8 cellular contexts compared by ENCODE assay signal in genomic region chr2:117835990-117836760, GRCh38. TPM values are rescaled to one million over a fixed set of nuclear protein-coding genes. Genes with fewer than 3 reads are reported as not detected.
A peak's percentile ranks its signal among the peaks of the same experiment; 100 is the strongest.
DNase-seq lines count a peak whose midpoint lies in the region; ATAC-seq, FAIRE-seq and TF ChIP-seq lines count a peak whose summit lies in the region.

No MANE protein-coding gene starts in this region.

- no peaks in the 10 kb centered on the region for H3K9me3 Mint-ChIP-seq in activated naive CD4-positive, alpha-beta T cell treated with anti-CD3 and anti-CD28 coated beads for 36 hours

- H3K4me1 Mint-ChIP-seq in activated naive CD4-positive, alpha-beta T cell treated with anti-CD3 and anti-CD28 coated beads for 36 hours (ENCODE audit: low read depth), result peaks cover 12% of the 10 kb centered on the region

- 72% methylated on average over 43 of the region's 53 CpGs for WGBS in A549 (ENCODE audit: missing lambda C conversion rate)
- WGBS in gastroesophageal sphincter (ENCODE audit: low coverage in 1 of 2), 2 donors, result 0 to 2% methylated on average over 11 to 15 of the region's 53 CpGs

- H3K27me3 Mint-ChIP-seq in activated naive CD4-positive, alpha-beta T cell treated with anti-CD3 and anti-CD28 coated beads for 36 hours (ENCODE audit: low read depth), result no peaks in the 10 kb centered on the region

- DNase-seq in A549 (ENCODE audit: low read depth in 1 of 2, low spot score in 1 of 2) (peak; percentile 34 to 42), thoracic aorta (ENCODE audit: low spot score) (peak; percentile 31)
- peak; percentile 73 for DNase-seq in activated naive CD4-positive, alpha-beta T cell treated with anti-CD3 and anti-CD28 coated beads for 36 hours

- peak; percentile 79 to 89 for ATAC-seq in A549
- peak; percentile 54 for ATAC-seq in GM18517 (IDR thresholded peaks at IDR 0.05; ENCODE audit: unreplicated experiment)
- ATAC-seq in HG03097 (IDR thresholded peaks at IDR 0.05; ENCODE audit: low FRiP score, unreplicated experiment), result peak; percentile 90
- peak; percentile 95 for ATAC-seq in gastroesophageal sphincter
- ATAC-seq in thoracic aorta (ENCODE audit: insufficient number of reproducible peaks, low FRiP score, low read depth), result peak; percentile 33

- TF ChIP-seq POLR2A in A549 (IDR thresholded peaks at IDR 0.05; ENCODE audit: low read length) (no peak), gastroesophageal sphincter (IDR thresholded peaks at IDR 0.05) (no peak)

- H3K27ac ChIP-seq in A549 (no peak overlapping the region), gastroesophageal sphincter (peak overlapping the region in 3 of 4 donors; percentile 65 to 84 (median 76)), neutrophil (no peak overlapping the region), thoracic aorta (no peak overlapping the region)

- H3K36me3 ChIP-seq in gastroesophageal sphincter (peaks cover 0 to 31% of the 10 kb centered on the region in 2 donors), neutrophil (peaks cover 20% of the 10 kb centered on the region), thoracic aorta (peaks cover 4% of the 10 kb centered on the region)

- H3K4me3 Mint-ChIP-seq in activated naive CD4-positive, alpha-beta T cell treated with anti-CD3 and anti-CD28 coated beads for 36 hours, result peak overlapping the region; percentile 67

- intact Hi-C loops in activated naive CD4-positive, alpha-beta T cell treated with anti-CD3 and anti-CD28 coated beads for 36 hours (cut with micrococcal nuclease), result loop anchor here (1.0 to 2.0 kb wide), 2 partner anchors 21 to 167 kb away; partner anchors contain the start of gene DDX18

- POLR2A ChIA-PET in A549 (lab: Yijun Ruan, JAX), result no interaction called here

- H3K9me3 ChIP-seq in A549 (no peaks in the 10 kb centered on the region), gastroesophageal sphincter (no peaks in the 10 kb centered on the region), neutrophil (no peaks in the 10 kb centered on the region), thoracic aorta (no peaks in the 10 kb centered on the region)

- peaks cover 27% of the 10 kb centered on the region for H3K36me3 Mint-ChIP-seq in activated naive CD4-positive, alpha-beta T cell treated with anti-CD3 and anti-CD28 coated beads for 36 hours (ENCODE audit: low read depth)

- H3K4me1 ChIP-seq in A549, result no peaks in the 10 kb centered on the region
- peaks cover 0 to 18% (median 4%) of the 10 kb centered on the region in 3 donors for H3K4me1 ChIP-seq in gastroesophageal sphincter
- H3K4me1 ChIP-seq in neutrophil (ENCODE audit: control insufficient read depth in 1 of 2, insufficient read depth in 1 of 2, low read depth in 1 of 2, low read length in 1 of 2), result peaks cover 2 to 7% of the 10 kb centered on the region in 2 experiments
- peaks cover 0 to 7% of the 10 kb centered on the region in 2 donors for H3K4me1 ChIP-seq in thoracic aorta (ENCODE audit: control insufficient read depth in 1 of 2, low read depth in 2 of 2)

- peak; percentile 59 to 64; a peak in 4 of 5 replicates for TF ChIP-seq RAD21 in A549 (conservative IDR thresholded peaks at IDR 0.05 in 1 of 2, IDR thresholded peaks at IDR 0.05 in 1 of 2)

- no peak overlapping the region for H3K4me3 ChIP-seq in A549
- peak overlapping the region; percentile 38 to 58 for H3K4me3 ChIP-seq in gastroesophageal sphincter
- H3K4me3 ChIP-seq in neutrophil (ENCODE audit: low read depth in 1 of 2, low read length in 1 of 2), result no peak overlapping the region
- H3K4me3 ChIP-seq in thoracic aorta, result peak overlapping the region; percentile 68

- no peak for FAIRE-seq in A549 (lab: Jason Lieb, UNC)

- no peak overlapping the region for H3K4me2 ChIP-seq in A549

- TF ChIP-seq CTCF in A549 (IDR thresholded peaks at IDR 0.05) (peak; percentile 58), gastroesophageal sphincter (IDR thresholded peaks at IDR 0.05) (peak; percentile 68 to 84 (median 72)), neutrophil (IDR thresholded peaks at IDR 0.05) (peak; percentile 20), thoracic aorta (IDR thresholded peaks at IDR 0.05) (peak; percentile 72)

- CTCF ChIA-PET in A549 (lab: Yijun Ruan, JAX), result interaction anchor here (0.7 to 5.5 kb wide), 17 partner anchors 9 to 176 kb away, joined by 3 to 92 read pairs (median 4); partner anchors contain the start of gene DDX18
- CTCF ChIA-PET in activated naive CD4-positive, alpha-beta T cell treated with anti-CD3 and anti-CD28 coated beads for 36 hours (lab: Charles Lee), result interaction anchor here (0.9 to 4.8 kb wide), 3 partner anchors 21 to 167 kb away, joined by 3 to 30 read pairs (median 6); partner anchors contain the start of gene DDX18

- no peaks in the 10 kb centered on the region for H3K27me3 ChIP-seq in gastroesophageal sphincter
- peaks cover 47% of the 10 kb centered on the region for H3K27me3 ChIP-seq in neutrophil
- no peaks in the 10 kb centered on the region for H3K27me3 ChIP-seq in thoracic aorta (replicated peaks; ENCODE audit: insufficient read depth)

- H3K27ac Mint-ChIP-seq in activated naive CD4-positive, alpha-beta T cell treated with anti-CD3 and anti-CD28 coated beads for 36 hours, result no peak overlapping the region

- TF ChIP-seq EP300 in A549 (IDR thresholded peaks at IDR 0.05), result no peak
- no peak for TF ChIP-seq EP300 in gastroesophageal sphincter (IDR thresholded peaks at IDR 0.05)

TF ChIP-seq in A549, 52 proteins besides CTCF, POLR2A, EP300 and RAD21:
- TF ChIP-seq SMC3 (IDR thresholded peaks at IDR 0.05) (peak; percentile 81), ZFP36 (IDR thresholded peaks at IDR 0.05; ENCODE audit: borderline replicate concordance, partially characterized antibody) (no peak)
- TF ChIP-seq, protein P1, sequence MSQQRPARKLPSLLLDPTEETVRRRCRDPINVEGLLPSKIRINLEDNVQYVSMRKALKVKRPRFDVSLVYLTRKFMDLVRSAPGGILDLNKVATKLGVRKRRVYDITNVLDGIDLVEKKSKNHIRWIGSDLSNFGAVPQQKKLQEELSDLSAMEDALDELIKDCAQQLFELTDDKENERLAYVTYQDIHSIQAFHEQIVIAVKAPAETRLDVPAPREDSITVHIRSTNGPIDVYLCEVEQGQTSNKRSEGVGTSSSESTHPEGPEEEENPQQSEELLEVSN (IDR thresholded peaks at IDR 0.05; ENCODE audit: borderline replicate concordance, low read depth), result no peak

TF ChIP-seq in PFSK-1, 5 proteins besides CTCF, POLR2A, EP300 and RAD21:
- TF ChIP-seq, protein P2, sequence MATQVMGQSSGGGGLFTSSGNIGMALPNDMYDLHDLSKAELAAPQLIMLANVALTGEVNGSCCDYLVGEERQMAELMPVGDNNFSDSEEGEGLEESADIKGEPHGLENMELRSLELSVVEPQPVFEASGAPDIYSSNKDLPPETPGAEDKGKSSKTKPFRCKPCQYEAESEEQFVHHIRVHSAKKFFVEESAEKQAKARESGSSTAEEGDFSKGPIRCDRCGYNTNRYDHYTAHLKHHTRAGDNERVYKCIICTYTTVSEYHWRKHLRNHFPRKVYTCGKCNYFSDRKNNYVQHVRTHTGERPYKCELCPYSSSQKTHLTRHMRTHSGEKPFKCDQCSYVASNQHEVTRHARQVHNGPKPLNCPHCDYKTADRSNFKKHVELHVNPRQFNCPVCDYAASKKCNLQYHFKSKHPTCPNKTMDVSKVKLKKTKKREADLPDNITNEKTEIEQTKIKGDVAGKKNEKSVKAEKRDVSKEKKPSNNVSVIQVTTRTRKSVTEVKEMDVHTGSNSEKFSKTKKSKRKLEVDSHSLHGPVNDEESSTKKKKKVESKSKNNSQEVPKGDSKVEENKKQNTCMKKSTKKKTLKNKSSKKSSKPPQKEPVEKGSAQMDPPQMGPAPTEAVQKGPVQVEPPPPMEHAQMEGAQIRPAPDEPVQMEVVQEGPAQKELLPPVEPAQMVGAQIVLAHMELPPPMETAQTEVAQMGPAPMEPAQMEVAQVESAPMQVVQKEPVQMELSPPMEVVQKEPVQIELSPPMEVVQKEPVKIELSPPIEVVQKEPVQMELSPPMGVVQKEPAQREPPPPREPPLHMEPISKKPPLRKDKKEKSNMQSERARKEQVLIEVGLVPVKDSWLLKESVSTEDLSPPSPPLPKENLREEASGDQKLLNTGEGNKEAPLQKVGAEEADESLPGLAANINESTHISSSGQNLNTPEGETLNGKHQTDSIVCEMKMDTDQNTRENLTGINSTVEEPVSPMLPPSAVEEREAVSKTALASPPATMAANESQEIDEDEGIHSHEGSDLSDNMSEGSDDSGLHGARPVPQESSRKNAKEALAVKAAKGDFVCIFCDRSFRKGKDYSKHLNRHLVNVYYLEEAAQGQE (IDR thresholded peaks at IDR 0.05; ENCODE audit: insufficient read depth in 1 of 2, low read depth in 2 of 2, low read length in 2 of 2), result 0 out of 4 replicates have a peak, but pooled peaks of 1 of the 2 experiments have one; percentile 18
- 0 out of 2 replicates have a peak, but pooled peaks have one; percentile 18 for TF ChIP-seq SIN3A (IDR thresholded peaks at IDR 0.05; ENCODE audit: borderline replicate concordance, insufficient read depth, low read length)
- TF ChIP-seq FOXP2 (optimal IDR thresholded peaks at IDR 0.05; ENCODE audit: borderline replicate concordance, extremely low read depth, extremely low read length, insufficient read depth), result no peak
- TF ChIP-seq POLR2AphosphoS5 (IDR thresholded peaks at IDR 0.05; ENCODE audit: low read depth, low read length), result peak; percentile 31; the same call in 1 of the 2 replicates
- TF ChIP-seq TAF1 (IDR thresholded peaks at IDR 0.05; ENCODE audit: borderline replicate concordance, insufficient read depth, low read length), result no peak

RNA-seq across cellular contexts. Expression of gene DDX18, which starts 21.7 kb away (rescaled TPM):
- 106 and 115 TPM in 2 replicates for polyA plus RNA-seq in A549 (2011; rRNA removed)
- polyA plus RNA-seq in A549 (2012; cell fraction: cytosol; rRNA removed), result 31.4 and 33.8 TPM in 2 replicates
- 28.1 and 32.7 TPM in 2 replicates for polyA plus RNA-seq in A549 (2012; cell fraction: nucleus; rRNA removed)
- polyA plus RNA-seq in A549 (2017; fragmentation: RNase III; extraction: RNeasy Plus Mini Kit Qiagen cat#74134 plus additional on column Dnase treatment), result 66.6 to 82.6 TPM (median 67.5 TPM) in 3 replicates
- polyA minus RNA-seq in A549 (2011; rRNA and poly(A)+ RNA removed), result 59.1 and 72.5 TPM in 2 replicates
- 53.6 TPM for polyA plus RNA-seq in PFSK-1 (2012; ENCODE audit: insufficient read length, low read depth)
- total RNA-seq in activated naive CD4-positive, alpha-beta T cell treated with anti-CD3 and anti-CD28 coated beads for 36 hours, result 100 to 1,000 TPM; 106 to 119 TPM
- 10 to 100 TPM; 37.3 to 64.1 (median 47.8) TPM for total RNA-seq in gastroesophageal sphincter
- 10 to 100 TPM; 46.4 to 67.9 TPM for total RNA-seq in thoracic aorta

Comparison
In these comparisons a context has a peak if more than half of its experiments do, and no peak if none do; other contexts are left out.
1. ATAC-seq: peak in every context shown above with its lines; median percentile 95 in gastroesophageal sphincter; 90 in HG03097; 84 in A549; 54 in GM18517; 33 in thoracic aorta.
2. H3K27ac ChIP-seq: peak in gastroesophageal sphincter (3 of 4); none in A549 (0 of 2), neutrophil (single experiment) and thoracic aorta (0 of 2).
3. H3K4me3 ChIP-seq: peak in gastroesophageal sphincter (2 of 2) and thoracic aorta (single experiment); none in A549 (single experiment) and neutrophil (0 of 2).
4. CTCF ChIP-seq: peak in every context shown above with its lines; median percentile 72 in gastroesophageal sphincter; 72 in thoracic aorta; 58 in A549; 20 in neutrophil.
5. Peak in every context shown above with its lines, with median percentiles within 50 percentile points of each other: DNase-seq.